Comparison of ENCODE assay signal across 18 cellular contexts in the genomic region with DNA sequence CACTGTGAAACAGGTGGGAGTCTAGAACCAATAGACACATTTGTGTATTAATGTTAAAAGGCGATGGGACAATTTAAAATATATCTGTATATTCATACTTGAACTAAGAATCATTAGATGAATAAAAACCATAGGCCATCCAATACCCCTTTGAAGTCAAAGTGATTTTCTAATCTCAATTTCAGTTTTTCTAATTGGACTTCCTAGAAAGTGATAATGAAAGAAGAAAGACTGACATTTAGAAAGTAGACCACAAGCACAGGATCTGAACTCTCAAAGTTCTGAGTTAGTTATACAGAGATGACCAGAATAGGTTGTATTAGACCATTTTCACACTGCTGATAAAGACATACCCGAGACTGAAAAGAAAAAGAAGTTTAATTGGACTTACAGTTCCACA.
A peak's percentile ranks its signal among the peaks of the same experiment; 100 is the strongest.
DNase-seq lines count a peak whose midpoint lies in the region; ATAC-seq lines count a peak whose summit lies in the region.
"Had no signal": no experiment of that assay in that cellular context is flagged by ENCODE, and none has a peak within 500 bp of the region (broad histone marks: within the 10 kb centered on the region; RNA-seq: fewer than 3 reads in every experiment).

No MANE protein-coding gene starts in this region.

- ATAC-seq in GM18867 (IDR thresholded peaks at IDR 0.05; ENCODE audit: unreplicated experiment) (peak; percentile 77), GM21367 (IDR thresholded peaks at IDR 0.05; ENCODE audit: unreplicated experiment) (peak; percentile 38), HG02885 (IDR thresholded peaks at IDR 0.05; ENCODE audit: poor library complexity, unreplicated experiment) (peak; percentile 65), HG03469 (IDR thresholded peaks at IDR 0.05; ENCODE audit: unreplicated experiment) (peak; percentile 41), GM18858 (IDR thresholded peaks at IDR 0.05; ENCODE audit: unreplicated experiment) (no peak)
- ATAC-seq: activated CD8-positive, alpha-beta T cell treated with anti-CD3 and anti-CD28 coated beads for 36 hours; body of pancreas had no signal

- no peak for DNase-seq in cerebellar nuclear complex (lab: John Stamatoyannopoulos, UW)
- no peak for DNase-seq in superior temporal gyrus (ENCODE audit: extremely low spot score)
- no peak for DNase-seq in NCI-H82 treated with DMSO at 0.1 percent for 48 hours (lab: John Stamatoyannopoulos, UW; ENCODE audit: unreplicated experiment)
- DNase-seq: activated CD8-positive, alpha-beta T cell treated with anti-CD3 and anti-CD28 coated beads for 36 hours; activated naive CD8-positive, alpha-beta T cell treated with anti-CD3 and anti-CD28 coated beads for 36 hours; activated T-cell treated with anti-CD3 and anti-CD28 coated beads, Interleukin-2, amount 50 U/mL, for 24 hours; body of pancreas; DMS 273 treated with DMSO at 0.1 percent for 48 hours; GF-D8; NCI-H1105 treated with DMSO at 0.1 percent for 48 hours; ovary; PC-9; uterus had no signal
